ENCODE assay signal across 22 cellular contexts in genomic region chr5:77960863-77961396, GRCh38.
DNase-seq lines count a peak whose midpoint lies in the region; ATAC-seq and TF ChIP-seq lines count a peak whose summit lies in the region.
"Had no signal": no experiment of that assay in that cellular context is flagged by ENCODE, and none has a peak within 500 bp of the region (broad histone marks: within the 10 kb centered on the region; RNA-seq: fewer than 3 reads in every experiment).

No MANE protein-coding gene starts in this region.

- TF ChIP-seq CTCF in MM.1S (IDR thresholded peaks at IDR 0.05; ENCODE audit: low read length), result no peak

- H3K4me1 ChIP-seq in MM.1S (ENCODE audit: low read length), result no peaks in the 10 kb centered on the region
- H3K4me1 ChIP-seq: ascending aorta, SJSA1 had no signal

- CTCF ChIA-PET in activated CD4-positive, alpha-beta memory T cell treated with anti-CD3 and anti-CD28 coated beads, Interleukin-2, amount 10 ng/mL, durations not matched to agents 7 days and 5 days (lab: Charles Lee), result no interaction called here

- peak; percentile 73 for ATAC-seq in left lobe of liver
- no peak for ATAC-seq in activated CD4-positive, CD25-positive, alpha-beta regulatory T cell treated with anti-CD3 and anti-CD28 coated beads, Interleukin-2, amount 50 U/mL, for 24 hours
- ATAC-seq: PC-3 had no signal

- peak; percentile 32 for DNase-seq in NCI-H748 (lab: John Stamatoyannopoulos, UW; ENCODE audit: unreplicated experiment)
- DNase-seq in NCI-H748 treated with DMSO at 0.1 percent for 48 hours (lab: John Stamatoyannopoulos, UW), result no peak
- peak; percentile 68 for DNase-seq in MM.1S
- DNase-seq in SK-MEL-5 (ENCODE audit: low read depth, low spot score), result peak; percentile 47
- no peak for DNase-seq in left lobe of liver (ENCODE audit: low spot score)
- DNase-seq in NCI-H226, result no peak
- DNase-seq in activated CD4-positive, alpha-beta memory T cell treated with anti-CD3 and anti-CD28 coated beads, Interleukin-2, amount 10 ng/mL, durations not matched to agents 7 days and 5 days, result no peak
- DNase-seq: ACHN; activated CD4-positive, alpha-beta T cell treated with anti-CD3 and anti-CD28 coated beads for 1 hour; activated naive CD4-positive, alpha-beta T cell; endodermal cell; H7; KG1; NCI-H1105; PC-3; right lobe of liver; trophoblast cell had no signal

- POLR2A ChIA-PET in activated CD4-positive, alpha-beta memory T cell treated with anti-CD3 and anti-CD28 coated beads, Interleukin-2, amount 10 ng/mL, durations not matched to agents 7 days and 5 days (lab: Charles Lee), result interaction anchor here (0.6 kb wide), 1 partner anchor 46 kb away, joined by 4 read pairs; no protein-coding TSS in a partner anchor

- no peak overlapping the region for H3K9ac ChIP-seq in MM.1S (ENCODE audit: low read length)

- H3K4me3 Mint-ChIP-seq in activated CD4-positive, alpha-beta memory T cell treated with anti-CD3 and anti-CD28 coated beads, Interleukin-2, amount 10 ng/mL, durations not matched to agents 7 days and 5 days, result no peak overlapping the region
- H3K4me3 Mint-ChIP-seq: endodermal cell; T-helper 2 cell treated with Interferon-gamma antibody and Interleukin-4, amounts not matched to agents 5 μg/mL and 100 μg/mL, for 36 hours had no signal

- H3K9me3 ChIP-seq in MM.1S (replicated peaks; ENCODE audit: insufficient read depth, low read length), result no peaks in the 10 kb centered on the region
- H3K9me3 ChIP-seq: ascending aorta, right lobe of liver, SJSA1 had no signal

- H3K36me3 ChIP-seq in MM.1S (replicated peaks; ENCODE audit: insufficient read depth, low read length), result no peaks in the 10 kb centered on the region
- H3K36me3 ChIP-seq: ascending aorta, right lobe of liver, SJSA1 had no signal

- no peaks in the 10 kb centered on the region for H4K20me1 ChIP-seq in MM.1S (ENCODE audit: insufficient read depth, low read length)

- peaks cover 10% of the 10 kb centered on the region for H3K4me1 Mint-ChIP-seq in activated CD4-positive, alpha-beta memory T cell treated with anti-CD3 and anti-CD28 coated beads, Interleukin-2, amount 10 ng/mL, durations not matched to agents 7 days and 5 days

- H3K4me2 ChIP-seq in MM.1S (ENCODE audit: low read depth, low read length), result no peak overlapping the region

- H3K27me3 ChIP-seq in MM.1S (replicated peaks; ENCODE audit: insufficient read depth, low read length), result no peaks in the 10 kb centered on the region
- H3K27me3 ChIP-seq: ascending aorta, SJSA1 had no signal

- H3K27me3 Mint-ChIP-seq in activated CD4-positive, alpha-beta memory T cell treated with anti-CD3 and anti-CD28 coated beads, Interleukin-2, amount 10 ng/mL, durations not matched to agents 7 days and 5 days, result peaks cover 27% of the 10 kb centered on the region

- H3K4me3 ChIP-seq in MM.1S (ENCODE audit: low read length), result no peak overlapping the region
- H3K4me3 ChIP-seq: ascending aorta, lung, right lobe of liver, SJSA1 had no signal

- H3K27ac Mint-ChIP-seq in activated CD4-positive, alpha-beta memory T cell treated with anti-CD3 and anti-CD28 coated beads, Interleukin-2, amount 10 ng/mL, durations not matched to agents 7 days and 5 days, result no peak overlapping the region
- H3K27ac Mint-ChIP-seq: endodermal cell; T-helper 2 cell treated with Interferon-gamma antibody and Interleukin-4, amounts not matched to agents 5 μg/mL and 100 μg/mL, for 36 hours had no signal

- H3K36me3 Mint-ChIP-seq in activated CD4-positive, alpha-beta memory T cell treated with anti-CD3 and anti-CD28 coated beads, Interleukin-2, amount 10 ng/mL, durations not matched to agents 7 days and 5 days (ENCODE audit: low read depth), result no peaks in the 10 kb centered on the region

- H3K27ac ChIP-seq in MM.1S (ENCODE audit: low read length), result no peak overlapping the region
- H3K27ac ChIP-seq: ascending aorta, right lobe of liver, SJSA1 had no signal

- H3K9me2 ChIP-seq in MM.1S (replicated peaks; ENCODE audit: insufficient read depth, low read length), result no peaks in the 10 kb centered on the region

- in situ Hi-C loops in SK-MEL-5 (cut with HindIII; ENCODE audit: low pct_unique_long_range_greater_than_20kb, low sequenced_read_pairs), result no loop called here

- H2AFZ ChIP-seq in MM.1S (ENCODE audit: low read length), result no peak overlapping the region

- no peaks in the 10 kb centered on the region for H3K79me2 ChIP-seq in MM.1S (ENCODE audit: low read length)

- H3K9me3 Mint-ChIP-seq in activated CD4-positive, alpha-beta memory T cell treated with anti-CD3 and anti-CD28 coated beads, Interleukin-2, amount 10 ng/mL, durations not matched to agents 7 days and 5 days, result no peaks in the 10 kb centered on the region
- H3K9me3 Mint-ChIP-seq: endodermal cell; T-helper 2 cell treated with Interferon-gamma antibody and Interleukin-4, amounts not matched to agents 5 μg/mL and 100 μg/mL, for 36 hours had no signal

- H3F3A ChIP-seq in MM.1S (ENCODE audit: insufficient read depth, low read length), result no peaks in the 10 kb centered on the region

Comparison
In these comparisons a context has a peak if more than half of its experiments do, and no peak if none do; other contexts are left out.
1. DNase-seq: peak in NCI-H748 (single experiment), MM.1S (single experiment) and SK-MEL-5 (single experiment); none in NCI-H748 treated with DMSO at 0.1 percent for 48 hours (single experiment), left lobe of liver (single experiment), NCI-H226 (single experiment) and activated CD4-positive, alpha-beta memory T cell treated with anti-CD3 and anti-CD28 coated beads, Interleukin-2, amount 10 ng/mL, durations not matched to agents 7 days and 5 days (single experiment).